ENCODE assay signal across 10 cellular contexts in genomic region chr12:131850856-131851559, GRCh38. TPM values are rescaled to one million over a fixed set of nuclear protein-coding genes. Genes with fewer than 3 reads are reported as not detected.
DNase-seq lines count a peak whose midpoint lies in the region; ATAC-seq and TF ChIP-seq lines count a peak whose summit lies in the region.
"Had no signal": no experiment of that assay in that cellular context is flagged by ENCODE, and none has a peak within 500 bp of the region (broad histone marks: within the 10 kb centered on the region; RNA-seq: fewer than 3 reads in every experiment).

No MANE protein-coding gene starts in this region.

- H3K4me3 ChIP-seq in hepatocyte (no peak overlapping the region), tibial artery (no peak overlapping the region), mesendoderm (ENCODE audit: low read length) (no peak overlapping the region)

- no peak overlapping the region for H2BK120ac ChIP-seq in mesendoderm (ENCODE audit: low read depth, low read length)

- no peak overlapping the region for H3K27ac ChIP-seq in hepatocyte
- no peak overlapping the region for H3K27ac ChIP-seq in tibial artery
- H3K27ac ChIP-seq in mesendoderm (ENCODE audit: low read depth, low read length) = no peak overlapping the region

- no peak overlapping the region for H3K18ac ChIP-seq in mesendoderm (ENCODE audit: low read length)

- H4K20me1 ChIP-seq in hepatocyte (ENCODE audit: insufficient read depth, poor library complexity, severe bottlenecking) = no peaks in the 10 kb centered on the region

- H3K4ac ChIP-seq in mesendoderm (ENCODE audit: low read depth, low read length) = no peak overlapping the region

- H2AK5ac ChIP-seq in mesendoderm (ENCODE audit: low read length) = no peak overlapping the region

- H3K9me3 ChIP-seq in hepatocyte (ENCODE audit: low read depth) (no peaks in the 10 kb centered on the region), tibial artery (no peaks in the 10 kb centered on the region)

- no peak overlapping the region for H2BK5ac ChIP-seq in mesendoderm (ENCODE audit: low read length)

- H3K4me1 ChIP-seq in hepatocyte (ENCODE audit: insufficient read depth) = no peaks in the 10 kb centered on the region
- no peaks in the 10 kb centered on the region for H3K4me1 ChIP-seq in tibial artery
- peaks cover under 1% of the 10 kb centered on the region for H3K4me1 ChIP-seq in mesendoderm (ENCODE audit: control insufficient read depth, low read depth, low read length)

- H3K9me3 Mint-ChIP-seq in activated naive CD4-positive, alpha-beta T cell treated with anti-CD3 and anti-CD28 coated beads, Interleukin-2, amount 50 U/mL, for 72 hours = no peaks in the 10 kb centered on the region

- H4K5ac ChIP-seq in mesendoderm (ENCODE audit: low read length) = no peak overlapping the region

- no peak overlapping the region for H3K27ac Mint-ChIP-seq in activated naive CD4-positive, alpha-beta T cell treated with anti-CD3 and anti-CD28 coated beads, Interleukin-2, amount 50 U/mL, for 72 hours
- H3K27ac Mint-ChIP-seq: CD4-positive, CD25-positive, alpha-beta regulatory T cell; IgD-negative memory B cell had no signal

- no peak overlapping the region for H4K8ac ChIP-seq in mesendoderm (ENCODE audit: low read depth, low read length)

- intact Hi-C loops in tibial artery (cut with DNase I; ENCODE audit: low total_unique reads) = loop anchor here (5.0 kb wide), 1 partner anchor 146 kb away; no protein-coding TSS in a partner anchor

- no peaks in the 10 kb centered on the region for H3K79me1 ChIP-seq in mesendoderm (ENCODE audit: low read length)

- no peak overlapping the region for H3K56ac ChIP-seq in mesendoderm (ENCODE audit: low read length)

- H2BK15ac ChIP-seq in mesendoderm (replicated peaks; ENCODE audit: low read depth) = no peak overlapping the region

- no peaks in the 10 kb centered on the region for H3K9me2 ChIP-seq in hepatocyte (replicated peaks; ENCODE audit: insufficient read depth)

- H3K36me3 Mint-ChIP-seq in activated naive CD4-positive, alpha-beta T cell treated with anti-CD3 and anti-CD28 coated beads, Interleukin-2, amount 50 U/mL, for 72 hours = no peaks in the 10 kb centered on the region
- H3K36me3 Mint-ChIP-seq: CD4-positive, CD25-positive, alpha-beta regulatory T cell; IgD-negative memory B cell had no signal

- no peak overlapping the region for H2AFZ ChIP-seq in hepatocyte

- peak; percentile 65 to 82 for ATAC-seq in activated naive CD4-positive, alpha-beta T cell treated with anti-CD3 and anti-CD28 coated beads, Interleukin-2, amount 50 U/mL, for 72 hours
- ATAC-seq in HG02840 (IDR thresholded peaks at IDR 0.05; ENCODE audit: low FRiP score, unreplicated experiment) = no peak

- no peaks in the 10 kb centered on the region for H3K36me3 ChIP-seq in hepatocyte (replicated peaks; ENCODE audit: insufficient read depth, low read depth)
- no peaks in the 10 kb centered on the region for H3K36me3 ChIP-seq in tibial artery
- H3K36me3 ChIP-seq in mesendoderm (ENCODE audit: control insufficient read depth, insufficient read depth, low read length) = no peaks in the 10 kb centered on the region

- no peak overlapping the region for H3K4me2 ChIP-seq in hepatocyte
- H3K4me2 ChIP-seq in mesendoderm (ENCODE audit: low read length) = no peak overlapping the region

- DNase-seq in activated naive CD4-positive, alpha-beta T cell treated with anti-CD3 and anti-CD28 coated beads, Interleukin-2, amount 50 U/mL, for 72 hours (ENCODE audit: low spot score in 2 of 2) = peak in 1 of 2 donors; percentile 54
- no peak for DNase-seq in activated naive CD4-positive, alpha-beta T cell treated with anti-CD3 and anti-CD28 coated beads, Interleukin-2, amount 50 U/mL, for 16 hours
- DNase-seq in T1000 (lab: John Stamatoyannopoulos, UW) (peak; percentile 23), hepatocyte (ENCODE audit: low spot score) (peak; percentile 63), tibial artery (no peak), DMS79 (lab: John Stamatoyannopoulos, UW) (no peak), mesendoderm (no peak)

- TF ChIP-seq CTCF in hepatocyte (IDR thresholded peaks at IDR 0.05; ENCODE audit: poor library complexity) (peak; percentile 56), tibial artery (IDR thresholded peaks at IDR 0.05) (peak; percentile 58 to 67)

- H3K79me2 ChIP-seq in hepatocyte = no peaks in the 10 kb centered on the region
- no peaks in the 10 kb centered on the region for H3K79me2 ChIP-seq in mesendoderm (ENCODE audit: control insufficient read depth, insufficient read depth, low read length)

- H3K27me3 ChIP-seq in hepatocyte (no peaks in the 10 kb centered on the region), tibial artery (peaks cover 0 to 62% of the 10 kb centered on the region in 2 donors), mesendoderm (ENCODE audit: insufficient read depth, low read length, poor library complexity) (no peaks in the 10 kb centered on the region)

- WGBS in hepatocyte (ENCODE audit: low lambda C conversion rate, missing lambda C conversion rate) = 90% methylated on average over 32 of the region's 41 CpGs
- WGBS in mesendoderm (ENCODE audit: extremely low coverage, insufficient coverage, low lambda C conversion rate) = no CpG with 5 or more reads among the region's 41 CpGs

- H3K23ac ChIP-seq in mesendoderm (ENCODE audit: low read length) = no peak overlapping the region

- no peak overlapping the region for H3K9ac ChIP-seq in mesendoderm (ENCODE audit: low read length)

RNA-seq across cellular contexts. Expression of gene MMP17, which starts 22.8 kb away (rescaled TPM):
- total RNA-seq in activated naive CD4-positive, alpha-beta T cell treated with anti-CD3 and anti-CD28 coated beads, Interleukin-2, amount 50 U/mL, for 72 hours = not detected
- total RNA-seq in hepatocyte = 0.40 and 0.44 TPM in 2 replicates
- 0.42 and 0.78 TPM in 2 replicates for polyA plus RNA-seq in hepatocyte
- 5.5 TPM for polyA plus RNA-seq in mesendoderm (2013, experiment 1 of 2)
- polyA plus RNA-seq in mesendoderm (2013, experiment 2 of 2) = 5.9 TPM
- total RNA-seq: CD4-positive, CD25-positive, alpha-beta regulatory T cell had no signal

RNA-seq across cellular contexts. Expression of gene ULK1, which starts 43.4 kb away (rescaled TPM):
- 10 to 100 TPM; 17.1 to 33.9 TPM for total RNA-seq in activated naive CD4-positive, alpha-beta T cell treated with anti-CD3 and anti-CD28 coated beads, Interleukin-2, amount 50 U/mL, for 72 hours
- total RNA-seq in hepatocyte = 9.4 and 9.8 TPM in 2 replicates
- 11.0 and 14.8 TPM in 2 replicates for polyA plus RNA-seq in hepatocyte
- 19.3 TPM for polyA plus RNA-seq in mesendoderm (2013, experiment 1 of 2)
- 19.9 TPM for polyA plus RNA-seq in mesendoderm (2013, experiment 2 of 2)

Comparison
In these comparisons a context has a peak if more than half of its experiments do, and no peak if none do; other contexts are left out.
1. DNase-seq: peak in T1000 (single experiment) and hepatocyte (single experiment); none in activated naive CD4-positive, alpha-beta T cell treated with anti-CD3 and anti-CD28 coated beads, Interleukin-2, amount 50 U/mL, for 16 hours (single experiment), tibial artery (0 of 2), DMS79 (single experiment) and mesendoderm (single experiment).